ENCODE assay signal across 8 cellular contexts in genomic region chr19:10960314-10961072, GRCh38. TPM values are rescaled to one million over a fixed set of nuclear protein-coding genes. Genes with fewer than 3 reads are reported as not detected.
DNase-seq lines count a peak whose midpoint lies in the region; ATAC-seq and TF ChIP-seq lines count a peak whose summit lies in the region.

TSS of gene SMARCA4 (plus strand) at chr19:10961030. CDS start at chr19:10984152, 23,122 bp downstream.

- H3K4me2 ChIP-seq in KMS-11, result peak within 1 kb of the TSS; percentile 81

- TF ChIP-seq CTCF in KMS-11 (conservative IDR thresholded peaks at IDR 0.05; ENCODE audit: low read depth, low read length) (no peak), Panc1 (IDR thresholded peaks at IDR 0.05) (no peak)

- peak within 1 kb of the TSS; percentile 94 for H3K4me3 Mint-ChIP-seq in activated T-cell treated with anti-CD3 and anti-CD28 coated beads, Interleukin-2, amount 50 U/mL, for 4 hours

- H3K4me1 Mint-ChIP-seq in activated T-cell treated with anti-CD3 and anti-CD28 coated beads, Interleukin-2, amount 50 U/mL, for 4 hours (ENCODE audit: low read depth), result peaks cover 37% of the 10 kb centered on the region

- no peaks in the 10 kb centered on the region for H3K36me3 ChIP-seq in KMS-11 (ENCODE audit: insufficient read depth)
- H3K36me3 ChIP-seq in Panc1 (ENCODE audit: control insufficient read depth, insufficient read depth, low read length), result peaks cover 3% of the 10 kb centered on the region; the same call in 1 of the 2 replicates
- H3K36me3 ChIP-seq in esophagus (ENCODE audit: control insufficient read depth in 2 of 2, insufficient read depth in 2 of 2, low read length in 1 of 2), result no peaks in the 10 kb centered on the region
- no peaks in the 10 kb centered on the region for H3K36me3 ChIP-seq in mucosa of stomach (ENCODE audit: control insufficient read depth, insufficient read depth, low read length)

- no peaks in the 10 kb centered on the region for H3K9me3 Mint-ChIP-seq in activated T-cell treated with anti-CD3 and anti-CD28 coated beads, Interleukin-2, amount 50 U/mL, for 4 hours

- peak within 1 kb of the TSS; percentile 55 for H3K27ac ChIP-seq in KMS-11
- H3K27ac ChIP-seq in Panc1 (ENCODE audit: low read length), result peak within 1 kb of the TSS; percentile 95
- H3K27ac ChIP-seq in esophagus (ENCODE audit: low read depth in 2 of 2, low read length in 1 of 2), result peak within 1 kb of the TSS; percentile 91 to 95

- H3K4me1 ChIP-seq in KMS-11 (ENCODE audit: low read depth, poor library complexity, severe bottlenecking), result peaks cover 41% of the 10 kb centered on the region
- peaks cover 10% of the 10 kb centered on the region for H3K4me1 ChIP-seq in Panc1 (ENCODE audit: control insufficient read depth, insufficient read depth, low read length)
- H3K4me1 ChIP-seq in esophagus (ENCODE audit: control insufficient read depth in 2 of 2, insufficient read depth in 2 of 2, low read length in 1 of 2), result peaks cover 3 to 8% of the 10 kb centered on the region in 2 donors
- H3K4me1 ChIP-seq in mucosa of stomach (ENCODE audit: control insufficient read depth, insufficient read depth, low read length), result peaks cover 25% of the 10 kb centered on the region

- DNase-seq in DMS153 (lab: John Stamatoyannopoulos, UW), result peak; percentile 89
- peak; percentile 73 for DNase-seq in Panc1 (ENCODE audit: low read depth, low spot score)
- DNase-seq in activated T-cell treated with anti-CD3 and anti-CD28 coated beads, Interleukin-2, amount 50 U/mL, for 4 hours, result peak; percentile 98
- DNase-seq in stimulated activated CD8-positive, alpha-beta memory T cell treated with anti-CD3 and anti-CD28 coated beads, Interleukin-4, amount 100 ng/mL, for 48 hours, result peak; percentile 98

- H3K79me2 ChIP-seq in KMS-11 (ENCODE audit: insufficient read depth, low read depth), result peaks cover 43% of the 10 kb centered on the region

- no peaks in the 10 kb centered on the region for H3K36me3 Mint-ChIP-seq in activated T-cell treated with anti-CD3 and anti-CD28 coated beads, Interleukin-2, amount 50 U/mL, for 4 hours (ENCODE audit: insufficient read depth)

- intact Hi-C loops in Panc1 (cut with micrococcal nuclease; ENCODE audit: unreplicated experiment), result no loop called here

- in situ Hi-C loops in Panc1 (cut with HindIII; ENCODE audit: low pct_unique_long_range_greater_than_20kb, low sequenced_read_pairs), result no loop called here

- POLR2A ChIA-PET in Panc1 (lab: Charles Lee), result interaction anchor here (0.5 kb wide), 1 partner anchor 23 kb away, joined by 7 read pairs; no protein-coding TSS in a partner anchor

- H3K4me3 ChIP-seq in KMS-11 (IDR thresholded peaks at IDR 0.05; ENCODE audit: insufficient read depth, low read depth, low read length) (no peak within 1 kb of the TSS), Panc1 (ENCODE audit: low read depth in 2 of 2, low read length in 2 of 2) (peak within 1 kb of the TSS; percentile 90 to 94), esophagus (ENCODE audit: low read depth in 1 of 2, low read length in 2 of 2) (peak within 1 kb of the TSS; percentile 72 to 83), mucosa of stomach (ENCODE audit: low read length) (peak within 1 kb of the TSS; percentile 66)

- H2AFZ ChIP-seq in KMS-11 (ENCODE audit: low read depth), result peak within 1 kb of the TSS; percentile 56

- H3K27me3 ChIP-seq in KMS-11 (ENCODE audit: insufficient read depth, low read depth) (no peaks in the 10 kb centered on the region), Panc1 (ENCODE audit: control insufficient read depth, insufficient read depth, low read length) (no peaks in the 10 kb centered on the region), esophagus (ENCODE audit: control insufficient read depth in 1 of 2, insufficient read depth in 2 of 2, low read length in 2 of 2) (no peaks in the 10 kb centered on the region), mucosa of stomach (ENCODE audit: control insufficient read depth, insufficient read depth, low read length) (no peaks in the 10 kb centered on the region)

- H3K9ac ChIP-seq in KMS-11, result peak within 1 kb of the TSS; percentile 82
- peak within 1 kb of the TSS; percentile 83 for H3K9ac ChIP-seq in mucosa of stomach (ENCODE audit: low read length)

- H4K20me1 ChIP-seq in KMS-11 (ENCODE audit: insufficient read depth), result peaks cover 7% of the 10 kb centered on the region; the same call in 1 of the 2 replicates

- 0% methylated on average over 67 to 100 of the region's 100 CpGs for WGBS in esophagus, 2 donors

- ATAC-seq in GM21717 (IDR thresholded peaks at IDR 0.05; ENCODE audit: unreplicated experiment), result peak; percentile 51
- peak; percentile 92 for ATAC-seq in Panc1
- ATAC-seq in activated T-cell treated with anti-CD3 and anti-CD28 coated beads, Interleukin-2, amount 50 U/mL, for 4 hours, result peak; percentile 77 to 82

- BruUV-seq in Panc1 (replicated peaks; lab: Mats Ljungman, UMichigan), result TSS peak; percentile 99

- H3K9me3 ChIP-seq in Panc1 (ENCODE audit: control insufficient read depth, insufficient read depth, low read depth, low read length) (no peaks in the 10 kb centered on the region), esophagus (ENCODE audit: control insufficient read depth in 2 of 2, insufficient read depth in 1 of 2, low read depth in 1 of 2, low read length in 1 of 2) (no peaks in the 10 kb centered on the region), mucosa of stomach (ENCODE audit: control insufficient read depth, low read length) (no peaks in the 10 kb centered on the region)

- no peaks in the 10 kb centered on the region for H3K27me3 Mint-ChIP-seq in activated T-cell treated with anti-CD3 and anti-CD28 coated beads, Interleukin-2, amount 50 U/mL, for 4 hours (ENCODE audit: low read depth)

- CTCF ChIA-PET in Panc1 (lab: Charles Lee), result interaction anchor here (0.9 kb wide), 1 partner anchor 19 kb away, joined by 3 read pairs; no protein-coding TSS in a partner anchor

RNA-seq across cellular contexts. Expression of gene SMARCA4, which starts in this region (rescaled TPM):
- 36.2 TPM for total RNA-seq in Panc1 (2021; ENCODE audit: unreplicated experiment)
- polyA plus RNA-seq in Panc1 (2012; ENCODE audit: insufficient read length), result 36.1 TPM
- 100 to 1,000 TPM; 160 to 168 (median 162) TPM for total RNA-seq in activated T-cell treated with anti-CD3 and anti-CD28 coated beads, Interleukin-2, amount 50 U/mL, for 4 hours
- 100 to 1,000 TPM in 1 of 2 donors, 10 to 100 TPM in 1; 66.8 to 113 TPM for polyA plus RNA-seq in esophagus
